In the genomic region with DNA sequence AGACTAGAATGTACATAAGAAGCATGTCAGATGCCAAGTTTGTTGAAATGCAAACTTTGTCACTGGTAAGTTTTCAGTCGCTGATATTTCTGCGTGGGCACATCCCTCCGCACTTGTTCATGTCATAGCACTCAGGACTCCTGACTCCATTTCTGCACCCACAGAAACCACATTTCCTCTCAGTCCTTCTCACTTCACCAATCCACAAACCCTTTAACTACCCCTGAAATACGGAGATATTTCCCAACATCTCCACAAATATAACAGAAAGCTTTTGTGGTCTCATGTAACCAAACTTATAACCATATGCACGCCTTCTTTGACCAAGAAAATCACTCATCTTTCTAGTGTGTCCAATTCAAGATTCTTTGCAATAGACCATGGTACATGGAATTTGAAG, we compare ENCODE assay signal across 14 cellular contexts.
DNase-seq lines count a peak whose midpoint lies in the region; ATAC-seq, FAIRE-seq and TF ChIP-seq lines count a peak whose summit lies in the region.
"Had no signal": no experiment of that assay in that cellular context is flagged by ENCODE, and none has a peak within 500 bp of the region (broad histone marks: within the 10 kb centered on the region; RNA-seq: fewer than 3 reads in every experiment).

No MANE protein-coding gene starts in this region.

- no peak overlapping the region for H3K4me3 Mint-ChIP-seq in Calu3 (ENCODE audit: low read depth, unreplicated experiment)
- H3K4me3 Mint-ChIP-seq: CD4-positive, CD25-positive, alpha-beta regulatory T cell; neural crest cell; stimulated activated memory B cell treated with anti-CD40 and anti-IgM and Interleukin-4, amounts not matched to agents 10 μg/mL and 1 μg/mL and 100 μg/mL, for 72 hours had no signal

- intact Hi-C loops in Calu3 (cut with micrococcal nuclease; ENCODE audit: unreplicated experiment), result no loop called here

- H3K36me3 Mint-ChIP-seq in Calu3 (ENCODE audit: insufficient read depth, unreplicated experiment), result no peaks in the 10 kb centered on the region
- H3K36me3 Mint-ChIP-seq: stimulated activated memory B cell treated with anti-CD40 and anti-IgM and Interleukin-4, amounts not matched to agents 10 μg/mL and 1 μg/mL and 100 μg/mL, for 72 hours had no signal

- DNase-seq in GM12891 (ENCODE audit: insufficient read length, low spot score), result no peak
- DNase-seq in amniotic epithelial cell (ENCODE audit: low read depth), result peak; percentile 37
- no peak for DNase-seq in cerebellum (ENCODE audit: low spot score)
- DNase-seq in Calu3, result no peak
- DNase-seq in NCI-H2227 (lab: John Stamatoyannopoulos, UW; ENCODE audit: unreplicated experiment), result no peak
- no peak for DNase-seq in HUDEP-2 (lab: John Stamatoyannopoulos, UW; ENCODE audit: unreplicated experiment in 76 of 76)
- DNase-seq: activated effector memory CD4-positive, alpha-beta T cell treated with anti-CD3 and anti-CD28 coated beads, Interleukin-2, amount 50 U/mL, for 16 hours; CD4-positive, CD25-positive, alpha-beta regulatory T cell; NCI-H187 had no signal

- H3K9me3 Mint-ChIP-seq in Calu3 (ENCODE audit: low read depth, unreplicated experiment), result no peaks in the 10 kb centered on the region
- H3K9me3 Mint-ChIP-seq: neural crest cell; stimulated activated memory B cell treated with anti-CD40 and anti-IgM and Interleukin-4, amounts not matched to agents 10 μg/mL and 1 μg/mL and 100 μg/mL, for 72 hours had no signal

- H3K27me3 Mint-ChIP-seq in Calu3 (ENCODE audit: unreplicated experiment), result no peaks in the 10 kb centered on the region
- H3K27me3 Mint-ChIP-seq: CD4-positive, CD25-positive, alpha-beta regulatory T cell had no signal

- peak; percentile 49 for ATAC-seq in GM21381 (IDR thresholded peaks at IDR 0.05; ENCODE audit: unreplicated experiment)
- ATAC-seq in HG03442 (IDR thresholded peaks at IDR 0.05; ENCODE audit: unreplicated experiment), result peak; percentile 60
- ATAC-seq: Panc1; stimulated activated memory B cell treated with anti-CD40 and anti-IgM and Interleukin-4, amounts not matched to agents 10 μg/mL and 1 μg/mL and 100 μg/mL, for 72 hours had no signal

- H3K27ac Mint-ChIP-seq in Calu3 (ENCODE audit: unreplicated experiment), result no peak overlapping the region
- H3K27ac Mint-ChIP-seq: CD4-positive, CD25-positive, alpha-beta regulatory T cell; stimulated activated memory B cell treated with anti-CD40 and anti-IgM and Interleukin-4, amounts not matched to agents 10 μg/mL and 1 μg/mL and 100 μg/mL, for 72 hours had no signal

- no peaks in the 10 kb centered on the region for H3K4me1 Mint-ChIP-seq in Calu3 (ENCODE audit: low read depth, unreplicated experiment)
- H3K4me1 Mint-ChIP-seq: neural crest cell had no signal

- TF ChIP-seq POLR2A in GM12891 (IDR thresholded peaks at IDR 0.05; ENCODE audit: low read depth, low read length), result no peak

- BruUV-seq in Calu3 (replicated peaks; lab: Mats Ljungman, UMichigan), result no TSS peak

- TF ChIP-seq CTCF in Calu3 (IDR thresholded peaks at IDR 0.05; ENCODE audit: unreplicated experiment), result no peak

- FAIRE-seq in GM12891 (lab: Jason Lieb, UNC), result peak; percentile 92

- CTCF ChIA-PET in Calu3 (lab: Charles Lee), result no interaction called here

TF ChIP-seq in GM12891, 5 proteins besides CTCF, POLR2A, EP300 and RAD21:
- no peak for TF ChIP-seq PAX5 (IDR thresholded peaks at IDR 0.05; ENCODE audit: insufficient read depth, low read length, severe bottlenecking)
- 0 out of 2 replicates have a peak, but pooled peaks have one; percentile 6 for TF ChIP-seq SPI1 (IDR thresholded peaks at IDR 0.05; ENCODE audit: low read depth, low read length)
